Comparison of ENCODE assay signal across 8 cellular contexts in genomic region chr1:176208034-176208433, GRCh38. TPM values are rescaled to one million over a fixed set of nuclear protein-coding genes. Genes with fewer than 3 reads are reported as not detected.
A peak's percentile ranks its signal among the peaks of the same experiment; 100 is the strongest.
DNase-seq lines count a peak whose midpoint lies in the region; ATAC-seq lines count a peak whose summit lies in the region.

No MANE protein-coding gene starts in this region.

- peaks cover 10% of the 10 kb centered on the region for H3K36me3 Mint-ChIP-seq in activated CD8-positive, alpha-beta T cell treated with anti-CD3 and anti-CD28 coated beads, Interleukin-2, amount 10 ng/mL, durations not matched to agents 7 days and 5 days (ENCODE audit: low read depth)

- peaks cover 16% of the 10 kb centered on the region for H3K4me1 ChIP-seq in iPS-18a (ENCODE audit: control insufficient read depth, low read depth, low read length)

- H3K36me3 ChIP-seq in iPS-18a (ENCODE audit: control insufficient read depth, low read depth, low read length), result no peaks in the 10 kb centered on the region

- H3K27ac Mint-ChIP-seq in activated CD8-positive, alpha-beta T cell treated with anti-CD3 and anti-CD28 coated beads, Interleukin-2, amount 10 ng/mL, durations not matched to agents 7 days and 5 days, result peak overlapping the region; percentile 99
- H3K27ac Mint-ChIP-seq in stimulated activated naive CD8-positive, alpha-beta T cell treated with anti-CD3 and anti-CD28 coated beads, Interleukin-15, amount 100 ng/mL, for 72 hours, result peak overlapping the region; percentile 97 to 99

- POLR2A ChIA-PET in activated CD8-positive, alpha-beta T cell treated with anti-CD3 and anti-CD28 coated beads, Interleukin-2, amount 10 ng/mL, durations not matched to agents 7 days and 5 days (lab: Charles Lee), result interaction anchor here (0.6 to 1.3 kb wide), 4 partner anchors 9 to 48 kb away, joined by 3 to 5 read pairs (median 4); no protein-coding TSS in a partner anchor

- peak overlapping the region; percentile 96 for H3K4me3 Mint-ChIP-seq in activated CD8-positive, alpha-beta T cell treated with anti-CD3 and anti-CD28 coated beads, Interleukin-2, amount 10 ng/mL, durations not matched to agents 7 days and 5 days
- H3K4me3 Mint-ChIP-seq in stimulated activated naive CD8-positive, alpha-beta T cell treated with anti-CD3 and anti-CD28 coated beads, Interleukin-15, amount 100 ng/mL, for 72 hours, result peak overlapping the region; percentile 87 to 96

- H3K4me3 ChIP-seq in iPS-18a (ENCODE audit: low read length), result peak overlapping the region; percentile 83

- H3K27me3 Mint-ChIP-seq in activated CD8-positive, alpha-beta T cell treated with anti-CD3 and anti-CD28 coated beads, Interleukin-2, amount 10 ng/mL, durations not matched to agents 7 days and 5 days (ENCODE audit: low read depth), result no peaks in the 10 kb centered on the region
- no peaks in the 10 kb centered on the region for H3K27me3 Mint-ChIP-seq in stimulated activated naive CD8-positive, alpha-beta T cell treated with anti-CD3 and anti-CD28 coated beads, Interleukin-15, amount 100 ng/mL, for 72 hours

- peaks cover 24% of the 10 kb centered on the region for H3K4me1 Mint-ChIP-seq in activated CD8-positive, alpha-beta T cell treated with anti-CD3 and anti-CD28 coated beads, Interleukin-2, amount 10 ng/mL, durations not matched to agents 7 days and 5 days (ENCODE audit: low read depth)
- H3K4me1 Mint-ChIP-seq in stimulated activated naive CD8-positive, alpha-beta T cell treated with anti-CD3 and anti-CD28 coated beads, Interleukin-15, amount 100 ng/mL, for 72 hours, result peaks cover 31% of the 10 kb centered on the region

- H3K27ac ChIP-seq in iPS-18a (ENCODE audit: low read length), result peak overlapping the region; percentile 74

- no peaks in the 10 kb centered on the region for H3K9me3 Mint-ChIP-seq in activated CD8-positive, alpha-beta T cell treated with anti-CD3 and anti-CD28 coated beads, Interleukin-2, amount 10 ng/mL, durations not matched to agents 7 days and 5 days (ENCODE audit: insufficient read depth)
- H3K9me3 Mint-ChIP-seq in stimulated activated naive CD8-positive, alpha-beta T cell treated with anti-CD3 and anti-CD28 coated beads, Interleukin-15, amount 100 ng/mL, for 72 hours, result no peaks in the 10 kb centered on the region

- peak in 2 of 3 experiments; percentile 21 to 40 for DNase-seq in NCI-H1417 (lab: John Stamatoyannopoulos, UW)
- no peak for DNase-seq in NCI-H1417 treated with DMSO at 0.1 percent for 48 hours (lab: John Stamatoyannopoulos, UW)
- DNase-seq in activated CD8-positive, alpha-beta T cell treated with anti-CD3 and anti-CD28 coated beads, Interleukin-2, amount 10 ng/mL, durations not matched to agents 7 days and 5 days, result no peak
- no peak for DNase-seq in stimulated activated naive CD8-positive, alpha-beta T cell treated with anti-CD3 and anti-CD28 coated beads, Interleukin-15, amount 100 ng/mL, for 72 hours
- DNase-seq in NCI-H2196 (lab: John Stamatoyannopoulos, UW; ENCODE audit: unreplicated experiment), result no peak

- CTCF ChIA-PET in activated CD8-positive, alpha-beta T cell treated with anti-CD3 and anti-CD28 coated beads, Interleukin-2, amount 10 ng/mL, durations not matched to agents 7 days and 5 days (lab: Charles Lee), result interaction anchor here (0.8 to 1.3 kb wide), 5 partner anchors 11 to 134 kb away, joined by 3 to 8 read pairs (median 3); no protein-coding TSS in a partner anchor

- no peaks in the 10 kb centered on the region for H3K27me3 ChIP-seq in iPS-18a (ENCODE audit: control insufficient read depth, insufficient read depth, low read length)

- H3K9me3 ChIP-seq in iPS-18a (ENCODE audit: control insufficient read depth, low read depth, low read length), result no peaks in the 10 kb centered on the region

- peak overlapping the region; percentile 76 for H3K9ac ChIP-seq in iPS-18a (ENCODE audit: low read length)

- ATAC-seq in activated CD8-positive, alpha-beta T cell treated with anti-CD3 and anti-CD28 coated beads, Interleukin-2, amount 10 ng/mL, durations not matched to agents 7 days and 5 days, result no peak
- ATAC-seq in stimulated activated naive CD8-positive, alpha-beta T cell treated with anti-CD3 and anti-CD28 coated beads, Interleukin-15, amount 100 ng/mL, for 72 hours, result no peak
- no peak for ATAC-seq in HG03432 (IDR thresholded peaks at IDR 0.05; ENCODE audit: unreplicated experiment)
- no peak for ATAC-seq in GM21786 (IDR thresholded peaks at IDR 0.05; ENCODE audit: unreplicated experiment)

RNA-seq across cellular contexts. Expression of gene COP1, which starts 0.9 kb away (rescaled TPM):
- 10 to 100 TPM; 41.7 to 48.3 TPM for total RNA-seq in activated CD8-positive, alpha-beta T cell treated with anti-CD3 and anti-CD28 coated beads, Interleukin-2, amount 10 ng/mL, durations not matched to agents 7 days and 5 days

Comparison
In these comparisons a context has a peak if more than half of its experiments do, and no peak if none do; other contexts are left out.
1. DNase-seq: peak in NCI-H1417 (2 of 3); none in NCI-H1417 treated with DMSO at 0.1 percent for 48 hours (single experiment), activated CD8-positive, alpha-beta T cell treated with anti-CD3 and anti-CD28 coated beads, Interleukin-2, amount 10 ng/mL, durations not matched to agents 7 days and 5 days (single experiment), stimulated activated naive CD8-positive, alpha-beta T cell treated with anti-CD3 and anti-CD28 coated beads, Interleukin-15, amount 100 ng/mL, for 72 hours (0 of 2) and NCI-H2196 (single experiment).